8 cellular contexts compared by ENCODE assay signal in the genomic region with DNA sequence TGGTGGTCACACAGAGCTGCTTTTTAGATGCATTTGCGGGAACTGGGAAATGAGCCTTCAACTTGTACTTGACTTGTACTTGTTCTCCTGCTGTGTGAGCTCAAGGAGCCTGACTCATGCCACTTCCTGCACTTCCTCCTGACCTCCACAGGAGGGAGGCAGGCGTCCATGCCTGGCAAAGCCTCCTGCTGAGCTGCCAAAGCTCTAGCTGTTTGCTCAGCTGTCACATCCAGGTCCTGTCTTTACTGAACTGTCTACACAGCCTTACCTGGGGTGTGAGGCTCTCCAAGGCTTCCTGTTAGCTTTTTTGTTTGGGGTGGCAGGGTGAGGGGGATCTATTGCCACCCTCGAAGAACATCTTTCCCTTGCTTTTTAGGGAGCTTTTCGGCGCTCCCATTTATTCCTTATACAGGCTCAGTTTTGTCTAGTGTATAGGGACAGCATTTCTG. TPM values are rescaled to one million over a fixed set of nuclear protein-coding genes. Genes with fewer than 3 reads are reported as not detected.
DNase-seq lines count a peak whose midpoint lies in the region; ATAC-seq and TF ChIP-seq lines count a peak whose summit lies in the region.

No MANE protein-coding gene starts in this region.

- H3K9me3 Mint-ChIP-seq in activated CD8-positive, alpha-beta T cell treated with anti-CD3 and anti-CD28 coated beads for 36 hours: no peaks in the 10 kb centered on the region
- H3K9me3 Mint-ChIP-seq in effector memory CD8-positive, alpha-beta T cell: no peaks in the 10 kb centered on the region
- no peaks in the 10 kb centered on the region for H3K9me3 Mint-ChIP-seq in stimulated activated naive B cell treated with anti-CD40 and anti-IgM and Interleukin-4, amounts not matched to agents 10 μg/mL and 1 μg/mL and 100 μg/mL, for 72 hours

- no peak overlapping the region for H3K9ac ChIP-seq in mesendoderm (ENCODE audit: low read length)

- peak; percentile 90 for DNase-seq in AG20443 (ENCODE audit: low spot score)
- peak; percentile 93 for DNase-seq in HT1080 (ENCODE audit: low read depth)
- DNase-seq in NCI-H82 (lab: John Stamatoyannopoulos, UW): peak; percentile 95
- peak; percentile 77 for DNase-seq in activated CD8-positive, alpha-beta T cell treated with anti-CD3 and anti-CD28 coated beads for 36 hours
- peak; percentile 36 to 44 (median 41) for DNase-seq in effector memory CD8-positive, alpha-beta T cell
- peak; percentile 93 for DNase-seq in mesendoderm
- DNase-seq in stimulated activated naive B cell treated with anti-CD40 and anti-IgM and Interleukin-4, amounts not matched to agents 10 μg/mL and 1 μg/mL and 100 μg/mL, for 72 hours: peak; percentile 57

- no peak overlapping the region for H3K4me2 ChIP-seq in mesendoderm (ENCODE audit: low read length)

- no peak overlapping the region for H3K27ac ChIP-seq in mesendoderm (ENCODE audit: low read depth, low read length)

- no peaks in the 10 kb centered on the region for H3K79me2 ChIP-seq in mesendoderm (ENCODE audit: control insufficient read depth, insufficient read depth, low read length)

- no peak overlapping the region for H2BK5ac ChIP-seq in mesendoderm (ENCODE audit: low read length)

- H3K4me1 ChIP-seq in mesendoderm (ENCODE audit: control insufficient read depth, low read depth, low read length): peaks cover 3% of the 10 kb centered on the region

- no peak overlapping the region for H3K4me3 Mint-ChIP-seq in activated CD8-positive, alpha-beta T cell treated with anti-CD3 and anti-CD28 coated beads for 36 hours
- no peak overlapping the region for H3K4me3 Mint-ChIP-seq in effector memory CD8-positive, alpha-beta T cell
- H3K4me3 Mint-ChIP-seq in stimulated activated naive B cell treated with anti-CD40 and anti-IgM and Interleukin-4, amounts not matched to agents 10 μg/mL and 1 μg/mL and 100 μg/mL, for 72 hours: no peak overlapping the region

- H3K18ac ChIP-seq in mesendoderm (ENCODE audit: low read length): no peak overlapping the region

- no peak overlapping the region for H4K5ac ChIP-seq in mesendoderm (ENCODE audit: low read length)

- no peak overlapping the region for H3K23ac ChIP-seq in mesendoderm (ENCODE audit: low read length)

- H3K4me3 ChIP-seq in mesendoderm (ENCODE audit: low read length): no peak overlapping the region

- H2BK15ac ChIP-seq in mesendoderm (replicated peaks; ENCODE audit: low read depth): no peak overlapping the region

- peaks cover 29% of the 10 kb centered on the region for H3K36me3 Mint-ChIP-seq in activated CD8-positive, alpha-beta T cell treated with anti-CD3 and anti-CD28 coated beads for 36 hours (ENCODE audit: low read depth)
- peaks cover 25% of the 10 kb centered on the region for H3K36me3 Mint-ChIP-seq in effector memory CD8-positive, alpha-beta T cell (ENCODE audit: insufficient read depth)
- H3K36me3 Mint-ChIP-seq in stimulated activated naive B cell treated with anti-CD40 and anti-IgM and Interleukin-4, amounts not matched to agents 10 μg/mL and 1 μg/mL and 100 μg/mL, for 72 hours: peaks cover 21 to 34% of the 10 kb centered on the region in 2 donors

- POLR2A ChIA-PET in activated CD8-positive, alpha-beta T cell treated with anti-CD3 and anti-CD28 coated beads for 36 hours (lab: Charles Lee): interaction anchor here (0.6 to 0.8 kb wide), 2 partner anchors 8 to 115 kb away, joined by 3 read pairs; no protein-coding TSS in a partner anchor

- CTCF ChIA-PET in activated CD8-positive, alpha-beta T cell treated with anti-CD3 and anti-CD28 coated beads for 36 hours (lab: Charles Lee): interaction anchor here (0.7 to 10.3 kb wide), 43 partner anchors 10 to 476 kb away, joined by 3 to 104 read pairs (median 4); partner anchors contain the start of genes CLCN2, EPHB3 and POLR2H

- H2BK120ac ChIP-seq in mesendoderm (ENCODE audit: low read depth, low read length): no peak overlapping the region

- no CpG with 5 or more reads among the region's 5 CpGs for WGBS in mesendoderm (ENCODE audit: extremely low coverage, insufficient coverage, low lambda C conversion rate)

- H3K27me3 ChIP-seq in mesendoderm (ENCODE audit: insufficient read depth, low read length, poor library complexity): no peaks in the 10 kb centered on the region

- H3K4ac ChIP-seq in mesendoderm (ENCODE audit: low read depth, low read length): no peak overlapping the region

- ATAC-seq in GM19043 (IDR thresholded peaks at IDR 0.05; ENCODE audit: low read depth, unreplicated experiment): peak; percentile 89
- peak; percentile 99 for ATAC-seq in activated CD8-positive, alpha-beta T cell treated with anti-CD3 and anti-CD28 coated beads for 36 hours
- peak; percentile 89 for ATAC-seq in effector memory CD8-positive, alpha-beta T cell (replicated peaks)
- ATAC-seq in stimulated activated naive B cell treated with anti-CD40 and anti-IgM and Interleukin-4, amounts not matched to agents 10 μg/mL and 1 μg/mL and 100 μg/mL, for 72 hours (replicated peaks): peak; percentile 97

- no peaks in the 10 kb centered on the region for H3K27me3 Mint-ChIP-seq in activated CD8-positive, alpha-beta T cell treated with anti-CD3 and anti-CD28 coated beads for 36 hours
- H3K27me3 Mint-ChIP-seq in effector memory CD8-positive, alpha-beta T cell: peaks cover 17 to 20% of the 10 kb centered on the region in 2 donors
- H3K27me3 Mint-ChIP-seq in stimulated activated naive B cell treated with anti-CD40 and anti-IgM and Interleukin-4, amounts not matched to agents 10 μg/mL and 1 μg/mL and 100 μg/mL, for 72 hours: peaks cover 6 to 15% of the 10 kb centered on the region in 2 donors

- H3K79me1 ChIP-seq in mesendoderm (ENCODE audit: low read length): peaks cover 2% of the 10 kb centered on the region

- intact Hi-C loops in activated CD8-positive, alpha-beta T cell treated with anti-CD3 and anti-CD28 coated beads for 36 hours (cut with micrococcal nuclease): no loop called here

- H3K56ac ChIP-seq in mesendoderm (ENCODE audit: low read length): no peak overlapping the region

- H3K4me1 Mint-ChIP-seq in activated CD8-positive, alpha-beta T cell treated with anti-CD3 and anti-CD28 coated beads for 36 hours (ENCODE audit: low read depth): peaks cover 10% of the 10 kb centered on the region
- peaks cover 3 to 6% of the 10 kb centered on the region in 2 donors for H3K4me1 Mint-ChIP-seq in effector memory CD8-positive, alpha-beta T cell (ENCODE audit: low read depth in 2 of 2)
- peaks cover 4 to 13% of the 10 kb centered on the region in 2 donors for H3K4me1 Mint-ChIP-seq in stimulated activated naive B cell treated with anti-CD40 and anti-IgM and Interleukin-4, amounts not matched to agents 10 μg/mL and 1 μg/mL and 100 μg/mL, for 72 hours

- H3K36me3 ChIP-seq in mesendoderm (ENCODE audit: control insufficient read depth, insufficient read depth, low read length): peaks cover 8% of the 10 kb centered on the region

- no peak overlapping the region for H2AK5ac ChIP-seq in mesendoderm (ENCODE audit: low read length)

- no peak overlapping the region for H3K27ac Mint-ChIP-seq in activated CD8-positive, alpha-beta T cell treated with anti-CD3 and anti-CD28 coated beads for 36 hours
- no peak overlapping the region for H3K27ac Mint-ChIP-seq in effector memory CD8-positive, alpha-beta T cell
- H3K27ac Mint-ChIP-seq in stimulated activated naive B cell treated with anti-CD40 and anti-IgM and Interleukin-4, amounts not matched to agents 10 μg/mL and 1 μg/mL and 100 μg/mL, for 72 hours: no peak overlapping the region

- TF ChIP-seq CTCF in activated CD8-positive, alpha-beta T cell treated with anti-CD3 and anti-CD28 coated beads for 36 hours (IDR thresholded peaks at IDR 0.05): peak; percentile 81

- H4K8ac ChIP-seq in mesendoderm (ENCODE audit: low read depth, low read length): no peak overlapping the region

RNA-seq across cellular contexts. Expression of gene THPO, which starts 6.4 kb away (rescaled TPM):
- total RNA-seq in HT1080 (2014; rRNA removed; shearing (Covaris generic)): not detected in 2 replicates
- 0.08 and 0.34 TPM in 2 replicates for polyA plus RNA-seq in HT1080 (2015; cell fraction: cytosol; rRNA removed)
- 0.28 TPM in 1 of 2 replicates, not detected in the other for polyA plus RNA-seq in HT1080 (2015; cell fraction: nucleus; rRNA removed)
- total RNA-seq in activated CD8-positive, alpha-beta T cell treated with anti-CD3 and anti-CD28 coated beads for 36 hours: not detected
- 0.44 TPM for polyA plus RNA-seq in mesendoderm (2013, experiment 1 of 2)
- polyA plus RNA-seq in mesendoderm (2013, experiment 2 of 2): 0.60 TPM

RNA-seq across cellular contexts. Expression of gene CHRD, which starts 8.3 kb away (rescaled TPM):
- total RNA-seq in HT1080 (2014; rRNA removed; shearing (Covaris generic)): 0.43 and 1.2 TPM in 2 replicates
- polyA plus RNA-seq in HT1080 (2015; cell fraction: cytosol; rRNA removed): 0.35 and 0.47 TPM in 2 replicates
- polyA plus RNA-seq in HT1080 (2015; cell fraction: nucleus; rRNA removed): 1.8 and 7.7 TPM in 2 replicates
- total RNA-seq in activated CD8-positive, alpha-beta T cell treated with anti-CD3 and anti-CD28 coated beads for 36 hours: not detected
- polyA plus RNA-seq in mesendoderm (2013, experiment 1 of 2): 0.20 TPM
- polyA plus RNA-seq in mesendoderm (2013, experiment 2 of 2): 0.14 TPM

RNA-seq across cellular contexts. Expression of gene POLR2H, which starts 10.1 kb away (rescaled TPM):
- total RNA-seq in HT1080 (2014; rRNA removed; shearing (Covaris generic)): 327 and 330 TPM in 2 replicates
- polyA plus RNA-seq in HT1080 (2015; cell fraction: cytosol; rRNA removed): 326 and 401 TPM in 2 replicates
- 386 and 402 TPM in 2 replicates for polyA plus RNA-seq in HT1080 (2015; cell fraction: nucleus; rRNA removed)
- total RNA-seq in activated CD8-positive, alpha-beta T cell treated with anti-CD3 and anti-CD28 coated beads for 36 hours: 100 to 1,000 TPM; 166 to 169 TPM
- 89.1 TPM for polyA plus RNA-seq in mesendoderm (2013, experiment 1 of 2)
- polyA plus RNA-seq in mesendoderm (2013, experiment 2 of 2): 91.1 TPM

RNA-seq across cellular contexts. Expression of gene CLCN2, which starts 10.2 kb away (rescaled TPM):
- total RNA-seq in HT1080 (2014; rRNA removed; shearing (Covaris generic)): 13.9 and 21.1 TPM in 2 replicates
- polyA plus RNA-seq in HT1080 (2015; cell fraction: cytosol; rRNA removed): 6.2 and 7.1 TPM in 2 replicates
- polyA plus RNA-seq in HT1080 (2015; cell fraction: nucleus; rRNA removed): 27.3 and 34.5 TPM in 2 replicates
- 1 to 10 TPM; 4.0 to 4.2 TPM for total RNA-seq in activated CD8-positive, alpha-beta T cell treated with anti-CD3 and anti-CD28 coated beads for 36 hours
- polyA plus RNA-seq in mesendoderm (2013, experiment 1 of 2): 3.7 TPM
- 3.9 TPM for polyA plus RNA-seq in mesendoderm (2013, experiment 2 of 2)

RNA-seq across cellular contexts. Expression of gene FAM131A, which starts 34.2 kb away (rescaled TPM):
- 61.8 and 71.7 TPM in 2 replicates for total RNA-seq in HT1080 (2014; rRNA removed; shearing (Covaris generic))
- 66.2 and 70.4 TPM in 2 replicates for polyA plus RNA-seq in HT1080 (2015; cell fraction: cytosol; rRNA removed)
- 70.6 and 75.6 TPM in 2 replicates for polyA plus RNA-seq in HT1080 (2015; cell fraction: nucleus; rRNA removed)
- 1 to 10 TPM; 4.0 to 5.5 TPM for total RNA-seq in activated CD8-positive, alpha-beta T cell treated with anti-CD3 and anti-CD28 coated beads for 36 hours
- 4.8 TPM for polyA plus RNA-seq in mesendoderm (2013, experiment 1 of 2)
- polyA plus RNA-seq in mesendoderm (2013, experiment 2 of 2): 5.1 TPM

Comparison
In these comparisons a context has a peak if more than half of its experiments do, and no peak if none do; other contexts are left out.
1. DNase-seq: peak in every context shown above with its lines; median percentile 95 in NCI-H82; 93 in HT1080; 93 in mesendoderm; 90 in AG20443; 77 in activated CD8-positive, alpha-beta T cell treated with anti-CD3 and anti-CD28 coated beads for 36 hours; 57 in stimulated activated naive B cell treated with anti-CD40 and anti-IgM and Interleukin-4, amounts not matched to agents 10 μg/mL and 1 μg/mL and 100 μg/mL, for 72 hours; 41 in effector memory CD8-positive, alpha-beta T cell.